Comparison of ENCODE assay signal across 23 cellular contexts in genomic region chr5:7795311-7795710, GRCh38. TPM values are rescaled to one million over a fixed set of nuclear protein-coding genes. Genes with fewer than 3 reads are reported as not detected.
"Had no signal": no experiment of that assay in that cellular context is flagged by ENCODE, and none has a peak within 500 bp of the region (broad histone marks: within the 10 kb centered on the region; RNA-seq: fewer than 3 reads in every experiment).

No MANE protein-coding gene starts in this region.

- DNase-seq: activated CD4-positive, alpha-beta T cell treated with anti-CD3 and anti-CD28 coated beads, Interleukin-2, amount 50 U/mL, for 1 hour; activated CD4-positive, CD25-positive, alpha-beta regulatory T cell treated with anti-CD3 and anti-CD28 coated beads, Interleukin-2, amount 50 U/mL, for 72 hours; activated CD8-positive, alpha-beta memory T cell treated with anti-CD3 and anti-CD28 coated beads, Interleukin-2, amount 50 U/mL, for 48 hours; activated effector memory CD4-positive, alpha-beta T cell treated with anti-CD3 and anti-CD28 coated beads, Interleukin-2, amount 50 U/mL, for 16 hours; activated naive CD4-positive, alpha-beta T cell treated with anti-CD3 and anti-CD28 coated beads, Interleukin-2, amount 50 U/mL, for 16 hours; activated T-cell treated with anti-CD3 and anti-CD28 coated beads, Interleukin-2, amount 50 U/mL, for 48 hours; foreskin keratinocyte; left ventricle myocardium superior; mucosa of descending colon; naive thymus-derived CD4-positive, alpha-beta T cell; stimulated activated CD4-positive, alpha-beta T cell treated with anti-CD3 and anti-CD28 coated beads, Interleukin-12 subunit alpha, Interleukin-12 subunit beta, amount 100 ng/mL, for 4 hours; stimulated activated CD4-positive, alpha-beta T cell treated with anti-CD3 and anti-CD28 coated beads, Interleukin-1b, Interleukin-23, amount 100 ng/mL, for 48 hours; stimulated activated CD8-positive, alpha-beta memory T cell treated with anti-CD3 and anti-CD28 coated beads, Interleukin-4, amount 100 ng/mL, for 48 hours; stimulated activated naive CD4-positive, alpha-beta T cell treated with Interleukin-2 at 50 U/mL for 16 hours; T-helper 2 cell; trophoblast cell had no signal

- H3K27ac ChIP-seq: cardiac muscle cell, foreskin keratinocyte, neutrophil, right atrium auricular region, VCaP had no signal

- ATAC-seq: foreskin keratinocyte; left ventricle myocardium superior; mucosa of descending colon; naive thymus-derived CD4-positive, alpha-beta T cell had no signal

RNA-seq across cellular contexts. Expression of gene CFAP90, which starts 55.6 kb away (rescaled TPM):
- total RNA-seq: cardiac muscle cell; epithelial cell of proximal tubule; fibroblast of lung; foreskin keratinocyte; kidney epithelial cell; left ventricle myocardium superior; mucosa of descending colon; naive thymus-derived CD4-positive, alpha-beta T cell; right atrium auricular region had no signal
